ENCODE assay signal across 8 cellular contexts in the genomic region with DNA sequence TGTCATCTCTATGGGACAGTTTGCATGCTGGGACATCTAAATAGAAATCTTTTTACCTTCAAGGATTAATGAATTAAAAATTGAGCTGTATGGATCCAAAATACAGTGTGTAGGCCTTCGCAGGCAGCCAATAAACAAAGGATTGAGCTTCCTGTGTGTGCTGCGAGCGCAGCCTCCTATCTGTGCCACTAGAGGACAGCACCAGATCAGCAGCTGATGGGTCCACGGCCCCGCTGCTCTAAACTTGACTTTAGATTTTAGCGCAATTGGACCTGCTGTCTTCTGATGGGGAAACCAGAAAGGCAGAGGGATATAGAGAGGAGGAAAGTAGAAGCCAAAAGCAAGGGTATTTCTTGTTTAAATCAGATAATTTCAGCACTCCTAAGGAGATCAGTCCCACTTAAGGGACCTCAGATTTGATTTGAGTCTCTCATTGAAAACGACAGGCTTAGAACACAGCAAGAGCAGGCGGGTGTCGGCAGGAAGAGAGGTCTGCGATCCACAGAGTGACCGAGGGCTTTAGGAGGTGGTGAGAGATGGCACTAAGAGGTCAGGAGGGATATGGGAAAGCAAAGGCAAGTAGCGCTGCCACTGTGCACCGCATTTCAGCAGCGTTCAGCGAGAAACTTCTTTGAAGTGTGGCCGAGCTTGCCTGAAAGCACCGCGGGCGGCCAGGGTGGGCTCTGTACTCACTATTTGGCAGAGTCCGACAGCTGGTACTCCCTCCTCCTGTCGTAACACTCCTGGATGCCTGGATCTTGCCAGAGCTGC.
DNase-seq lines count a peak whose midpoint lies in the region; ATAC-seq and TF ChIP-seq lines count a peak whose summit lies in the region.

No MANE protein-coding gene starts in this region.

- H3K27me3 ChIP-seq in right atrium auricular region = no peaks in the 10 kb centered on the region

- H3K36me3 ChIP-seq in right atrium auricular region = no peaks in the 10 kb centered on the region

- peak; percentile 85 to 97 for TF ChIP-seq CTCF in right atrium auricular region (IDR thresholded peaks at IDR 0.05)
- peak; percentile 99 for TF ChIP-seq CTCF in retinal pigment epithelial cell (conservative IDR thresholded peaks at IDR 0.05; ENCODE audit: low read depth, low read length)

- ATAC-seq in GM19468 (IDR thresholded peaks at IDR 0.05; ENCODE audit: extremely low read depth, unreplicated experiment) = peak; percentile 57
- ATAC-seq in HG03439 (IDR thresholded peaks at IDR 0.05; ENCODE audit: unreplicated experiment) = no peak

- H3K4me3 ChIP-seq in right atrium auricular region (no peak overlapping the region), retinal pigment epithelial cell (ENCODE audit: low read length) (no peak overlapping the region)

- DNase-seq in DMS53 treated with DMSO at 0.1 percent for 48 hours (lab: John Stamatoyannopoulos, UW; ENCODE audit: unreplicated experiment) (peak; percentile 53), HuH-7 (ENCODE audit: low spot score) (peak; percentile 73), RKO (ENCODE audit: low spot score) (peak; percentile 74), amniotic epithelial cell (ENCODE audit: low read depth) (peak; percentile 64), right atrium auricular region (ENCODE audit: low spot score) (no peak), retinal pigment epithelial cell (ENCODE audit: low read depth) (no peak)

- H3K9me3 ChIP-seq in right atrium auricular region = no peaks in the 10 kb centered on the region

- H3K4me1 ChIP-seq in right atrium auricular region = no peaks in the 10 kb centered on the region

- no peak overlapping the region for H3K27ac ChIP-seq in right atrium auricular region

Comparison
In these comparisons a context has a peak if more than half of its experiments do, and no peak if none do; other contexts are left out.
1. DNase-seq: peak in DMS53 treated with DMSO at 0.1 percent for 48 hours (single experiment), HuH-7 (single experiment), RKO (single experiment) and amniotic epithelial cell (single experiment); none in right atrium auricular region (single experiment) and retinal pigment epithelial cell (single experiment).